29 cellular contexts compared by ENCODE assay signal in the genomic region with DNA sequence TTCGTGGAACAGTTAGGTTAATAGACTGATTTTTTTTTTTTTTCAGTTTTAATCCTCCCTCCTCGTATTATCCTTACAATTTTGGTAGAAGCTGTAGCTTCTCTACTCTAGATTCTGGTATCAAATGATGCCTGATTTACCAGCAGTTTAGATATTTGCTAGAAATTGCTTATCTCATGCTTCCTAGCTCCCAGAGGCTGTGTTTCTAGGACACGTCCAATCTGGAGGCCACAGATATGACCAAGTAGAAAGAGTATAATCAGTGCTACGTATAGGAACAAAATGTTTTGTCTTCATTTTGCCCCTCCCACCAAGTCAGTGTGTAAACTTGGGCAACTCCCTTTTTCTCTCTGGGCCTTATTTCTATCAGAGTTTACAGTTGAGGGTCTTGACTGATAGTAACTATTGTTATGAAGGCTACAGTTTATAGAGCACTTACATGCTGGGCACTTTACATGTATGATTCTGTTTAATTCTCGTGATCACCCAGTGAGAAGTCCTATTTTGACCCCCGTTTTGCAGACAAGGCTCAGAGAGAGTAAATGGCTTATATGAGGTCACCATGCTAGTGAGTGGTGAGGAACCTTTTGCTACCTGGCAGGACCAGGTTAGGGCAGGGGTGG. TPM values are rescaled to one million over a fixed set of nuclear protein-coding genes. Genes with fewer than 3 reads are reported as not detected.
DNase-seq lines count a peak whose midpoint lies in the region; ATAC-seq, FAIRE-seq and TF ChIP-seq lines count a peak whose summit lies in the region.
"Had no signal": no experiment of that assay in that cellular context is flagged by ENCODE, and none has a peak within 500 bp of the region (broad histone marks: within the 10 kb centered on the region; RNA-seq: fewer than 3 reads in every experiment).

No MANE protein-coding gene starts in this region.

- TF ChIP-seq POLR2A in K562 (conservative IDR thresholded peaks at IDR 0.05) (no peak), right lobe of liver (IDR thresholded peaks at IDR 0.05) (no peak)

- intact Hi-C loops in K562 (cut with micrococcal nuclease): no loop called here
- intact Hi-C loops in right lobe of liver (cut with DNase I): no loop called here

- no TSS peak for BruUV-seq in K562 (replicated peaks; lab: Mats Ljungman, UMichigan)

- POLR2A ChIA-PET in K562 (lab: Yijun Ruan, JAX): interaction anchor here (0.6 to 1.2 kb wide), 5 partner anchors 17 to 801 kb away, joined by 3 to 6 read pairs (median 3); partner anchors contain the start of genes CDC26 and PRPF4

- H3K4me2 ChIP-seq in K562 (ENCODE audit: insufficient read depth, low read length): peak overlapping the region; percentile 35; the same call in 1 of the 2 replicates
- H3K4me2 ChIP-seq: BLaER1, PC-9 had no signal

- TF ChIP-seq EP300 in K562 (IDR thresholded peaks at IDR 0.05; ENCODE audit: low read length): peak; percentile 95

- TF ChIP-seq CTCF in K562 (IDR thresholded peaks at IDR 0.05 in 2 of 3, conservative IDR thresholded peaks at IDR 0.05 in 1 of 3; ENCODE audit: insufficient read depth in 2 of 3, low read depth in 1 of 3, low read length in 3 of 3) (no peak), right lobe of liver (IDR thresholded peaks at IDR 0.05) (no peak)

- H3K79me2 ChIP-seq in K562 (ENCODE audit: control insufficient read depth, insufficient read depth, low read length): no peaks in the 10 kb centered on the region

- H3K27me3 ChIP-seq in K562 (ENCODE audit: control insufficient read depth in 2 of 2, insufficient read depth in 2 of 2, low read length in 2 of 2): no peaks in the 10 kb centered on the region
- no peaks in the 10 kb centered on the region for H3K27me3 ChIP-seq in right lobe of liver
- H3K27me3 ChIP-seq: BLaER1, SJSA1 had no signal

- no peak for TF ChIP-seq RAD21 in K562 (CRISPR knock-in tag; conservative IDR thresholded peaks at IDR 0.05 in 1 of 2, IDR thresholded peaks at IDR 0.05 in 1 of 2)

- peak; percentile 68 for FAIRE-seq in K562 (lab: Jason Lieb, UNC)
- FAIRE-seq: A204.1, GM18507, H1 had no signal

- CTCF ChIA-PET in K562 (lab: Yijun Ruan, JAX; ENCODE audit: low intra/inter-chr PET ratio): no interaction called here

- 0 out of 4 replicates have a peak overlapping the region, but pooled peaks of 1 of the 2 experiments have one; percentile 1 for H3K9ac ChIP-seq in K562 (ENCODE audit: insufficient read depth in 1 of 2, low read depth in 2 of 2, low read length in 2 of 2)
- H3K9ac ChIP-seq: BLaER1 had no signal

- peak; percentile 89 for ATAC-seq in K562
- peak in 1 of 4 donors; percentile 5 for ATAC-seq in right lobe of liver
- ATAC-seq: HCT116 had no signal

- H3K4me3 ChIP-seq in K562: no peak overlapping the region
- H3K4me3 ChIP-seq in right lobe of liver: no peak overlapping the region
- H3K4me3 ChIP-seq: BLaER1, PC-9, SJSA1 had no signal

- no peaks in the 10 kb centered on the region for H3K9me1 ChIP-seq in K562 (ENCODE audit: control insufficient read depth, insufficient read depth, low read length)

- in situ Hi-C loops in K562 (cut with MboI): no loop called here
- in situ Hi-C loops in G401 (cut with HindIII; ENCODE audit: low sequenced_read_pairs): no loop called here

- no peak overlapping the region for H2AFZ ChIP-seq in K562 (ENCODE audit: low read depth, low read length)
- H2AFZ ChIP-seq: PC-9 had no signal

- H4K20me1 ChIP-seq in K562 (replicated peaks; ENCODE audit: control insufficient read depth, insufficient read depth, low read length): peaks cover 13% of the 10 kb centered on the region; the same call in 1 of the 2 replicates

- no peak overlapping the region for H3K27ac ChIP-seq in K562 (ENCODE audit: extremely low read depth, low read depth, low read length)
- H3K27ac ChIP-seq in right lobe of liver: peak overlapping the region in 2 of 3 donors; percentile 24 to 38
- H3K27ac ChIP-seq: BLaER1, PC-9, SJSA1 had no signal

- DNase-seq in OCI-M2 (lab: John Stamatoyannopoulos, UW; ENCODE audit: unreplicated experiment) (peak; percentile 45), K562 (ENCODE audit: extremely low read depth in 1 of 4, low spot score in 3 of 4) (peak; percentile 57 to 91 (median 73)), right lobe of liver (no peak), middle frontal gyrus (ENCODE audit: extremely low spot score, low spot score) (no peak), germinal center (ENCODE audit: low spot score) (no peak), G401 (ENCODE audit: low spot score) (no peak)
- no peak for DNase-seq in activated CD4-positive, alpha-beta T cell treated with anti-CD3 and anti-CD28 coated beads, Interleukin-2, amount 50 U/mL, for 48 hours
- DNase-seq: CD4-positive, CD25-positive, alpha-beta regulatory T cell; DMS153; DND-41; KBM-7; MV-4-11; NCI-H1105; NCI-H1436 treated with DMSO at 0.1 percent for 48 hours; NCI-H1930; NCI-H2107; NCI-H524; NCI-H748 treated with DMSO at 0.1 percent for 48 hours; PC-9; Right ventricle myocardium superior; RPMI8226 had no signal

- WGBS in K562 (ENCODE audit: insufficient coverage, low coverage, missing lambda C conversion rate): 2% methylated on average over 6 of the region's 6 CpGs
- WGBS in right lobe of liver (ENCODE audit: insufficient coverage, low coverage, low lambda C conversion rate, missing lambda C conversion rate): 38% methylated on average over 6 of the region's 6 CpGs

- no peaks in the 10 kb centered on the region for H3K9me3 ChIP-seq in K562 (replicated peaks; ENCODE audit: control insufficient read depth, insufficient read depth, low read depth, low read length)
- no peaks in the 10 kb centered on the region for H3K9me3 ChIP-seq in right lobe of liver
- H3K9me3 ChIP-seq: BLaER1, SJSA1 had no signal

- H3K36me3 ChIP-seq in K562 (ENCODE audit: control insufficient read depth, insufficient read depth, low read length): peaks cover 16% of the 10 kb centered on the region; the same call in 2 of the 3 replicates
- peaks cover 0 to 13% (median 5%) of the 10 kb centered on the region in 4 donors for H3K36me3 ChIP-seq in right lobe of liver
- H3K36me3 ChIP-seq: SJSA1 had no signal

- H3K4me1 ChIP-seq in K562 (replicated peaks in 1 of 2; ENCODE audit: control insufficient read depth in 2 of 2, insufficient read depth in 2 of 2, low read length in 2 of 2) (peaks cover 24% of the 10 kb centered on the region in 2 experiments), right lobe of liver (peaks cover 0 to 30% (median 7%) of the 10 kb centered on the region in 4 donors)
- H3K4me1 ChIP-seq: SJSA1 had no signal

RNA-seq across cellular contexts. Expression of gene HDHD3, which starts 7.7 kb away (rescaled TPM):
- total RNA-seq in K562 (2011; cell fraction: chromatin; rRNA removed; ENCODE audit: low replicate concordance): 7.1 and 22.9 TPM in 2 replicates
- total RNA-seq in K562 (2011; cell fraction: nucleolus; rRNA removed): 30.4 and 30.7 TPM in 2 replicates
- 16.3 and 16.9 TPM in 2 replicates for total RNA-seq in K562 (2011; cell fraction: nucleoplasm; rRNA removed)
- total RNA-seq in K562 (2014; rRNA removed) (13.8 and 20.4 TPM in 2 replicates), K562 (2014; rRNA removed; fragmentation: Illumina TruSeq; extraction: Trizol) (4.4 and 5.0 TPM in 2 replicates), K562 (2015; rRNA removed; fragmentation: Illumina TruSeq; extraction: Trizol) (12.5 and 14.4 TPM in 2 replicates), K562 (2021) (15.7 TPM in 2 replicates), right lobe of liver (10 to 100 TPM; 36.5 to 70.5 (median 67.1) TPM)
- polyA plus RNA-seq in K562 (2011; rRNA removed) (10.7 and 10.9 TPM in 2 replicates), K562 (2014; fragmentation: Illumina TruSeq; extraction: Trizol) (10.1 and 12.9 TPM in 2 replicates), K562 (2014; fragmentation: Nextera tagmentation; extraction: Ambion mirVana) (1 to 10 TPM; 1.1 to 2.0 TPM), K562 (2014; rRNA removed) (19.1 and 22.7 TPM in 2 replicates)
- 12.8 and 21.8 TPM in 2 replicates for polyA plus RNA-seq in K562 (2011; cell fraction: cytosol; rRNA removed)
- 9.5 and 19.5 TPM in 2 replicates for polyA plus RNA-seq in K562 (2011; cell fraction: nucleus; rRNA removed)
- 14.3 and 24.3 TPM in 2 replicates for polyA plus RNA-seq in K562 (2012)
- polyA minus RNA-seq in K562 (2011; rRNA and poly(A)+ RNA removed): 4.6 TPM in 2 replicates
- polyA minus RNA-seq in K562 (2011; cell fraction: cytosol; rRNA and poly(A)+ RNA removed): 4.9 and 5.7 TPM in 2 replicates
- polyA minus RNA-seq in K562 (2011; cell fraction: nucleus; rRNA and poly(A)+ RNA removed): 8.2 and 13.1 TPM in 2 replicates
- total RNA-seq in G401 (2014; rRNA removed; shearing (Covaris generic)): 26.1 and 26.3 TPM in 2 replicates

RNA-seq across cellular contexts. Expression of gene BSPRY, which starts 19.7 kb away (rescaled TPM):
- total RNA-seq in K562 (2011; cell fraction: chromatin; rRNA removed; ENCODE audit: low replicate concordance): 0.25 and 0.56 TPM in 2 replicates
- total RNA-seq in K562 (2011; cell fraction: nucleolus; rRNA removed): 0.17 and 0.53 TPM in 2 replicates
- total RNA-seq in K562 (2011; cell fraction: nucleoplasm; rRNA removed): 0.59 and 0.84 TPM in 2 replicates
- total RNA-seq in K562 (2014; rRNA removed): 0.16 and 0.18 TPM in 2 replicates
- 0.18 and 0.22 TPM in 2 replicates for total RNA-seq in K562 (2014; rRNA removed; fragmentation: Illumina TruSeq; extraction: Trizol)
- 0.22 and 0.23 TPM in 2 replicates for total RNA-seq in K562 (2015; rRNA removed; fragmentation: Illumina TruSeq; extraction: Trizol)
- 0.16 and 0.45 TPM in 2 replicates for total RNA-seq in K562 (2021)
- 0.46 and 0.67 TPM in 2 replicates for polyA plus RNA-seq in K562 (2011; rRNA removed)
- polyA plus RNA-seq in K562 (2011; cell fraction: cytosol; rRNA removed): 0.63 and 1.2 TPM in 2 replicates
- polyA plus RNA-seq in K562 (2011; cell fraction: nucleus; rRNA removed): 0.51 and 0.95 TPM in 2 replicates
- polyA plus RNA-seq in K562 (2012): 0.30 and 0.64 TPM in 2 replicates
- 0.21 and 0.22 TPM in 2 replicates for polyA plus RNA-seq in K562 (2014; fragmentation: Illumina TruSeq; extraction: Trizol)
- under 1 TPM; 0.07 TPM for polyA plus RNA-seq in K562 (2014; fragmentation: Nextera tagmentation; extraction: Ambion mirVana)
- 0.17 and 0.34 TPM in 2 replicates for polyA plus RNA-seq in K562 (2014; rRNA removed)
- polyA minus RNA-seq in K562 (2011; rRNA and poly(A)+ RNA removed): 0.30 and 0.88 TPM in 2 replicates
- polyA minus RNA-seq in K562 (2011; cell fraction: cytosol; rRNA and poly(A)+ RNA removed): 0.55 TPM in 1 of 2 replicates, not detected in the other
- polyA minus RNA-seq in K562 (2011; cell fraction: nucleus; rRNA and poly(A)+ RNA removed): 0.27 and 0.33 TPM in 2 replicates
- total RNA-seq in right lobe of liver: 1 to 10 TPM in 2 of 6 experiments, under 1 TPM in 4; 0.24 to 1.4 (median 0.78) TPM
- total RNA-seq in G401 (2014; rRNA removed; shearing (Covaris generic)): 0.64 TPM in 1 of 2 replicates, not detected in the other
- total RNA-seq: LHCN-M2, SJSA1 had no signal
- polyA plus RNA-seq: AG04450 had no signal

RNA-seq across cellular contexts. Expression of gene WDR31, which starts 29.0 kb away (rescaled TPM):
- total RNA-seq in K562 (2011; cell fraction: chromatin; rRNA removed; ENCODE audit: low replicate concordance): 1.1 and 1.9 TPM in 2 replicates
- 0.83 and 1.2 TPM in 2 replicates for total RNA-seq in K562 (2011; cell fraction: nucleolus; rRNA removed)
- total RNA-seq in K562 (2011; cell fraction: nucleoplasm; rRNA removed): 0.73 and 0.84 TPM in 2 replicates
- total RNA-seq in K562 (2014; rRNA removed) (0.64 and 0.78 TPM in 2 replicates), K562 (2014; rRNA removed; fragmentation: Illumina TruSeq; extraction: Trizol) (0.95 and 1.3 TPM in 2 replicates), K562 (2015; rRNA removed; fragmentation: Illumina TruSeq; extraction: Trizol) (0.80 and 1.0 TPM in 2 replicates), K562 (2021) (1.4 and 1.5 TPM in 2 replicates), right lobe of liver (1 to 10 TPM in 5 of 6 experiments, under 1 TPM in 1; 0.81 to 3.5 (median 1.7) TPM)
- polyA plus RNA-seq in K562 (2011; rRNA removed) (1.3 and 1.8 TPM in 2 replicates), K562 (2014; fragmentation: Illumina TruSeq; extraction: Trizol) (1.2 and 1.3 TPM in 2 replicates), K562 (2014; fragmentation: Nextera tagmentation; extraction: Ambion mirVana) (under 1 TPM; 0.35 to 0.71 TPM), K562 (2014; rRNA removed) (0.66 and 1.5 TPM in 2 replicates)
- 0.64 and 1.2 TPM in 2 replicates for polyA plus RNA-seq in K562 (2011; cell fraction: cytosol; rRNA removed)
- polyA plus RNA-seq in K562 (2011; cell fraction: nucleus; rRNA removed): 0.93 and 1.8 TPM in 2 replicates
- polyA plus RNA-seq in K562 (2012): 1.6 and 4.2 TPM in 2 replicates
- polyA minus RNA-seq in K562 (2011; rRNA and poly(A)+ RNA removed): 2.9 and 7.2 TPM in 2 replicates
- polyA minus RNA-seq in K562 (2011; cell fraction: cytosol; rRNA and poly(A)+ RNA removed): 1.0 and 2.5 TPM in 2 replicates
- polyA minus RNA-seq in K562 (2011; cell fraction: nucleus; rRNA and poly(A)+ RNA removed): 0.54 and 0.67 TPM in 2 replicates
- total RNA-seq in G401 (2014; rRNA removed; shearing (Covaris generic)): 1.9 and 3.3 TPM in 2 replicates

RNA-seq across cellular contexts. Expression of gene ALAD, which starts 32.0 kb away (rescaled TPM):
- total RNA-seq in K562 (2011; cell fraction: chromatin; rRNA removed; ENCODE audit: low replicate concordance): 27.4 and 37.9 TPM in 2 replicates
- total RNA-seq in K562 (2011; cell fraction: nucleolus; rRNA removed): 14.2 and 19.7 TPM in 2 replicates
- total RNA-seq in K562 (2011; cell fraction: nucleoplasm; rRNA removed): 22.7 and 30.5 TPM in 2 replicates
- total RNA-seq in K562 (2014; rRNA removed) (6.8 and 7.4 TPM in 2 replicates), K562 (2014; rRNA removed; fragmentation: Illumina TruSeq; extraction: Trizol) (5.6 and 6.5 TPM in 2 replicates), K562 (2015; rRNA removed; fragmentation: Illumina TruSeq; extraction: Trizol) (10.8 and 11.4 TPM in 2 replicates), K562 (2021) (10.8 and 11.4 TPM in 2 replicates), right lobe of liver (100 to 1,000 TPM in 2 of 6 experiments, 10 to 100 TPM in 4; 35.3 to 140 (median 73.6) TPM)
- polyA plus RNA-seq in K562 (2011; rRNA removed) (6.1 and 7.4 TPM in 2 replicates), K562 (2014; fragmentation: Illumina TruSeq; extraction: Trizol) (12.7 and 12.8 TPM in 2 replicates), K562 (2014; fragmentation: Nextera tagmentation; extraction: Ambion mirVana) (1 to 10 TPM; 1.3 to 2.3 TPM), K562 (2014; rRNA removed) (9.8 and 10.5 TPM in 2 replicates)
- 4.6 and 4.7 TPM in 2 replicates for polyA plus RNA-seq in K562 (2011; cell fraction: cytosol; rRNA removed)
- 24.7 and 38.2 TPM in 2 replicates for polyA plus RNA-seq in K562 (2011; cell fraction: nucleus; rRNA removed)
- 17.4 and 28.3 TPM in 2 replicates for polyA plus RNA-seq in K562 (2012)
- 5.9 and 6.0 TPM in 2 replicates for polyA minus RNA-seq in K562 (2011; rRNA and poly(A)+ RNA removed)
- polyA minus RNA-seq in K562 (2011; cell fraction: cytosol; rRNA and poly(A)+ RNA removed): 2.7 and 3.3 TPM in 2 replicates
- polyA minus RNA-seq in K562 (2011; cell fraction: nucleus; rRNA and poly(A)+ RNA removed): 10.2 and 13.0 TPM in 2 replicates
- 11.3 and 13.7 TPM in 2 replicates for total RNA-seq in G401 (2014; rRNA removed; shearing (Covaris generic))

RNA-seq across cellular contexts. Expression of gene POLE3, which starts 41.4 kb away (rescaled TPM):
- 30.9 and 38.3 TPM in 2 replicates for total RNA-seq in K562 (2011; cell fraction: chromatin; rRNA removed; ENCODE audit: low replicate concordance)
- total RNA-seq in K562 (2011; cell fraction: nucleolus; rRNA removed): 28.6 and 39.2 TPM in 2 replicates
- 44.4 and 64.5 TPM in 2 replicates for total RNA-seq in K562 (2011; cell fraction: nucleoplasm; rRNA removed)
- total RNA-seq in K562 (2014; rRNA removed) (96.6 and 116 TPM in 2 replicates), K562 (2014; rRNA removed; fragmentation: Illumina TruSeq; extraction: Trizol) (124 and 137 TPM in 2 replicates), K562 (2015; rRNA removed; fragmentation: Illumina TruSeq; extraction: Trizol) (148 and 155 TPM in 2 replicates), K562 (2021) (91.5 and 95.7 TPM in 2 replicates), right lobe of liver (10 to 100 TPM; 13.8 to 24.5 (median 16.6) TPM)
- polyA plus RNA-seq in K562 (2011; rRNA removed) (116 and 163 TPM in 2 replicates), K562 (2014; fragmentation: Illumina TruSeq; extraction: Trizol) (159 and 179 TPM in 2 replicates), K562 (2014; fragmentation: Nextera tagmentation; extraction: Ambion mirVana) (100 to 1,000 TPM in 1 of 2 experiments, 10 to 100 TPM in 1; 52.6 to 110 TPM), K562 (2014; rRNA removed) (102 and 115 TPM in 2 replicates)
- 85.5 and 134 TPM in 2 replicates for polyA plus RNA-seq in K562 (2011; cell fraction: cytosol; rRNA removed)
- 69.3 and 73.0 TPM in 2 replicates for polyA plus RNA-seq in K562 (2011; cell fraction: nucleus; rRNA removed)
- 75.7 and 93.0 TPM in 2 replicates for polyA plus RNA-seq in K562 (2012)
- 78.4 and 89.9 TPM in 2 replicates for polyA minus RNA-seq in K562 (2011; rRNA and poly(A)+ RNA removed)
- polyA minus RNA-seq in K562 (2011; cell fraction: cytosol; rRNA and poly(A)+ RNA removed): 24.5 and 35.2 TPM in 2 replicates
- 11.8 and 21.7 TPM in 2 replicates for polyA minus RNA-seq in K562 (2011; cell fraction: nucleus; rRNA and poly(A)+ RNA removed)
- total RNA-seq in G401 (2014; rRNA removed; shearing (Covaris generic)): 94.5 and 116 TPM in 2 replicates

Comparison
In these comparisons a context has a peak if more than half of its experiments do, and no peak if none do; other contexts are left out.
1. DNase-seq: peak in OCI-M2 (single experiment) and K562 (4 of 4); none in right lobe of liver (0 of 3), middle frontal gyrus (single experiment), germinal center (single experiment), activated CD4-positive, alpha-beta T cell treated with anti-CD3 and anti-CD28 coated beads, Interleukin-2, amount 50 U/mL, for 48 hours (0 of 2) and G401 (single experiment).